ENCODE assay signal across 20 cellular contexts in the genomic region with DNA sequence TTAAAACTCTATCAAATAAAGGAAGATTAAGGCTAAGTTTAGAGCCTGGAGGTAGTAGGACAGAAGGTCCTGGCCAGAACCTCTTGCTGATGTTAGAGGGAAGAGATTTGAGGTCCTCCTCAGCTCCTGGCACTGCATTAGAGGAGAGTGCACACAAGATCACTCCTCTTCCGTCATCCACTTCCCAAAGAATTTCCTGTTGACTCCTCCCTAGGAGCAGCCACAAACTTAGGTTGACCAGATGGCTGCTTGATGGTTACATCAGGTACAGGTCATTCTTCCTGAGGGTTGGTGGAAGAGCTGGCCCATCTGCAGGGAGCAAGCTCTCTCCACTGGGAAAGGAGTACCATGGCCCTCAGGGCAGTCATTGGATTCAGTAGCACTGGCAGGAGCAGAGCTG.
DNase-seq lines count a peak whose midpoint lies in the region; ATAC-seq and TF ChIP-seq lines count a peak whose summit lies in the region.
"Had no signal": no experiment of that assay in that cellular context is flagged by ENCODE, and none has a peak within 500 bp of the region (broad histone marks: within the 10 kb centered on the region; RNA-seq: fewer than 3 reads in every experiment).

No MANE protein-coding gene starts in this region.

- TF ChIP-seq POLR2A in adrenal gland (IDR thresholded peaks at IDR 0.05), result no peak

- no peaks in the 10 kb centered on the region for H3K4me1 ChIP-seq in left ventricle myocardium inferior
- no peaks in the 10 kb centered on the region for H3K4me1 ChIP-seq in adrenal gland (replicated peaks in 1 of 2)
- H3K4me1 ChIP-seq: BE2C had no signal

- no peak for TF ChIP-seq CTCF in left ventricle myocardium inferior (IDR thresholded peaks at IDR 0.05; ENCODE audit: borderline replicate concordance)
- TF ChIP-seq CTCF in cardiac fibroblast (IDR thresholded peaks at IDR 0.05; ENCODE audit: low read depth, low read length), result no peak
- TF ChIP-seq CTCF in fibroblast of pulmonary artery (IDR thresholded peaks at IDR 0.05; ENCODE audit: low read length, missing control alignments), result no peak
- no peak for TF ChIP-seq CTCF in adrenal gland (IDR thresholded peaks at IDR 0.05)

- no peaks in the 10 kb centered on the region for H3K27me3 ChIP-seq in left ventricle myocardium inferior (ENCODE audit: low read depth)
- H3K27me3 ChIP-seq in adrenal gland, result no peaks in the 10 kb centered on the region
- H3K27me3 ChIP-seq: BE2C had no signal

- H3K4me3 ChIP-seq in left ventricle myocardium inferior (no peak overlapping the region), cardiac fibroblast (replicated peaks in 1 of 2; ENCODE audit: low read depth in 2 of 2, low read length in 2 of 2) (no peak overlapping the region), fibroblast of pulmonary artery (replicated peaks; ENCODE audit: low read depth, low read length) (no peak overlapping the region), adrenal gland (no peak overlapping the region)
- H3K4me3 ChIP-seq: GM23248 had no signal

- ATAC-seq in left ventricle myocardium superior, result peak; percentile 36
- ATAC-seq: HCT116 had no signal

- no peak for DNase-seq in left ventricle myocardium superior
- DNase-seq in left ventricle myocardium inferior, result no peak
- peak; percentile 33 to 53 for DNase-seq in cardiac fibroblast (ENCODE audit: low read depth in 2 of 2)
- peak; percentile 70 for DNase-seq in fibroblast of pulmonary artery (ENCODE audit: low read depth)
- DNase-seq in SK-N-DZ (ENCODE audit: low spot score), result no peak
- no peak for DNase-seq in middle frontal gyrus (ENCODE audit: extremely low spot score, low spot score)
- DNase-seq in adrenal gland, result no peak
- DNase-seq: ACHN; BE2C; C1 segment of cervical spinal cord; CD4-positive, CD25-positive, alpha-beta regulatory T cell; CD8-positive, alpha-beta memory T cell; COR-L47; DMS153; DMS79; GDM1; GM23248; H7; HFFc6 had no signal

- intact Hi-C loops in left ventricle myocardium superior (cut with micrococcal nuclease) (no loop called here), left ventricle myocardium inferior (cut with micrococcal nuclease) (no loop called here), adrenal gland (cut with DNase I) (no loop called here)

- H3K36me3 ChIP-seq in left ventricle myocardium inferior (no peaks in the 10 kb centered on the region), adrenal gland (replicated peaks in 1 of 2) (no peaks in the 10 kb centered on the region)
- H3K36me3 ChIP-seq: BE2C had no signal

- H3K27ac ChIP-seq in left ventricle myocardium inferior (replicated peaks), result no peak overlapping the region
- no peak overlapping the region for H3K27ac ChIP-seq in adrenal gland
- H3K27ac ChIP-seq: GM23248 had no signal

- WGBS in adrenal gland, 4 donors, result 73 to 100% (median 84%) methylated on average over 1 of the region's 1 CpG

- no peaks in the 10 kb centered on the region for H3K9me3 ChIP-seq in left ventricle myocardium inferior (replicated peaks)
- no peaks in the 10 kb centered on the region for H3K9me3 ChIP-seq in adrenal gland (replicated peaks in 1 of 3)
- H3K9me3 ChIP-seq: BE2C had no signal

Comparison
In these comparisons a context has a peak if more than half of its experiments do, and no peak if none do; other contexts are left out.
1. DNase-seq: peak in cardiac fibroblast (2 of 2) and fibroblast of pulmonary artery (single experiment); none in left ventricle myocardium superior (single experiment), left ventricle myocardium inferior (single experiment), SK-N-DZ (single experiment), middle frontal gyrus (single experiment) and adrenal gland (0 of 7).